Comparison of ENCODE assay signal across 17 cellular contexts in genomic region chrX:16491461-16491860, GRCh38.
"Had no signal": no experiment of that assay in that cellular context is flagged by ENCODE, and none has a peak within 500 bp of the region (broad histone marks: within the 10 kb centered on the region; RNA-seq: fewer than 3 reads in every experiment).

No MANE protein-coding gene starts in this region.

- H3K27me3 ChIP-seq: esophagus squamous epithelium, foreskin keratinocyte, left lung had no signal

- H3K27ac Mint-ChIP-seq: activated naive CD8-positive, alpha-beta T cell treated with anti-CD3 and anti-CD28 coated beads, Interleukin-2, amount 10 ng/mL, durations not matched to agents 7 days and 5 days; nephron progenitor cell; stimulated activated naive CD8-positive, alpha-beta T cell treated with anti-CD3 and anti-CD28 coated beads, Interleukin-15, amount 100 ng/mL, for 72 hours had no signal

- ATAC-seq: activated T-cell treated with anti-CD3 and anti-CD28 coated beads, Interleukin-2, amount 50 U/mL, for 4 hours; foreskin keratinocyte; left lung; pancreas; stimulated activated naive CD8-positive, alpha-beta T cell treated with anti-CD3 and anti-CD28 coated beads, Interleukin-15, amount 100 ng/mL, for 72 hours had no signal

- H3K4me3 ChIP-seq: esophagus squamous epithelium, left lung, pancreas, thoracic aorta had no signal

- H3K27ac ChIP-seq: esophagus squamous epithelium, foreskin keratinocyte, left lung, pancreas, thoracic aorta had no signal

- FAIRE-seq: islet of Langerhans, urothelium cell line had no signal

- H3K9me3 Mint-ChIP-seq: activated naive CD8-positive, alpha-beta T cell treated with anti-CD3 and anti-CD28 coated beads, Interleukin-2, amount 10 ng/mL, durations not matched to agents 7 days and 5 days; activated T-cell treated with anti-CD3 and anti-CD28 coated beads, Interleukin-2, amount 50 U/mL, for 4 hours; stimulated activated naive CD8-positive, alpha-beta T cell treated with anti-CD3 and anti-CD28 coated beads, Interleukin-15, amount 100 ng/mL, for 72 hours had no signal

- H3K9me3 ChIP-seq: esophagus squamous epithelium, left lung, pancreas, thoracic aorta had no signal

- H3K4me1 ChIP-seq: esophagus squamous epithelium, left lung, pancreas had no signal

- DNase-seq: activated CD4-positive, alpha-beta T cell treated with anti-CD3 and anti-CD28 coated beads for 1 hour; activated CD4-positive, alpha-beta T cell treated with anti-CD3 and anti-CD28 coated beads, Interleukin-2, amount 50 U/mL, for 48 hours; activated gamma-delta T cell treated with Interleukin-2 at 50 U/mL for 16 hours; activated naive CD8-positive, alpha-beta T cell treated with anti-CD3 and anti-CD28 coated beads, Interleukin-2, amount 10 ng/mL, durations not matched to agents 7 days and 5 days; activated T-cell treated with anti-CD3 and anti-CD28 coated beads, Interleukin-2, amount 50 U/mL, for 4 hours; anterior cingulate cortex; esophagus squamous epithelium; foreskin keratinocyte; left lung; mesenchymal stem cell; nephron progenitor cell; pancreas; stimulated activated CD4-positive, alpha-beta T cell treated with anti-CD3 and anti-CD28 coated beads, Interleukin-4, amount 100 ng/mL, for 4 hours; stimulated activated naive CD8-positive, alpha-beta T cell treated with anti-CD3 and anti-CD28 coated beads, Interleukin-15, amount 100 ng/mL, for 72 hours had no signal

- H3K4me3 Mint-ChIP-seq: activated naive CD8-positive, alpha-beta T cell treated with anti-CD3 and anti-CD28 coated beads, Interleukin-2, amount 10 ng/mL, durations not matched to agents 7 days and 5 days; activated T-cell treated with anti-CD3 and anti-CD28 coated beads, Interleukin-2, amount 50 U/mL, for 4 hours; nephron progenitor cell; stimulated activated naive CD8-positive, alpha-beta T cell treated with anti-CD3 and anti-CD28 coated beads, Interleukin-15, amount 100 ng/mL, for 72 hours had no signal

- H3K36me3 ChIP-seq: esophagus squamous epithelium, left lung, pancreas, thoracic aorta had no signal

- H3K27me3 Mint-ChIP-seq: activated naive CD8-positive, alpha-beta T cell treated with anti-CD3 and anti-CD28 coated beads, Interleukin-2, amount 10 ng/mL, durations not matched to agents 7 days and 5 days; stimulated activated naive CD8-positive, alpha-beta T cell treated with anti-CD3 and anti-CD28 coated beads, Interleukin-15, amount 100 ng/mL, for 72 hours had no signal

- H3K4me1 Mint-ChIP-seq: activated naive CD8-positive, alpha-beta T cell treated with anti-CD3 and anti-CD28 coated beads, Interleukin-2, amount 10 ng/mL, durations not matched to agents 7 days and 5 days; nephron progenitor cell; stimulated activated naive CD8-positive, alpha-beta T cell treated with anti-CD3 and anti-CD28 coated beads, Interleukin-15, amount 100 ng/mL, for 72 hours had no signal
